ENCODE assay signal across 8 cellular contexts in the genomic region with DNA sequence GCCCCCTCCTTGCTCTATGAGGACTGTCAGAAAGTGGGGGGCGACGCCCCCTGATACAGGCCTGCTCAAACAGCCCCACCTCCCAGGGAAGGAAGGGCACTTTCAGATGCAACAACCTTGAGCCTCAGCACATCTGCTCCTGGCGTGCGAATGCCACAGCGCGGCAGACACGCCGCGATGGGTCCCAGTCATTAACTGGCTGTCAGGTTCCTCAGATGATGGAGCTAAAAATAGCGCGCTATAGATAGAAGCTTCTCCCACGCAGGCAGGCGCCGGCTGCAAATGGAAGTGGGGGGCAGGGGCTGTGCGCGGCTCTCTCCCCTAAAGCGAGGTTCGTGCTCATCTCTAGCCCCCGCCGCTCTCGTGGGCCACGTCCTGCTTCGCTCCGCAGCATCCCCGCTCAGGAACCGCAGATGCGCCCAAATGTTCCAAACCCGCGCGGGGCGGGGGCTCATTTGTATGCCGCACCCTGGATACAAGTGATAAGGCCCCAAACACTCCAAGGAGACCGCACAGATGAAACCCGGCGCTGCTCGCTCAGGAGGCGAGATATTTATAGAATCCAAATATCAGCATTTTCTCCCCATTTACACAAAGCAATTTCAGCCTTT. TPM values are rescaled to one million over a fixed set of nuclear protein-coding genes. Genes with fewer than 3 reads are reported as not detected.
DNase-seq lines count a peak whose midpoint lies in the region; ATAC-seq and TF ChIP-seq lines count a peak whose summit lies in the region.
"Had no signal": no experiment of that assay in that cellular context is flagged by ENCODE, and none has a peak within 500 bp of the region (broad histone marks: within the 10 kb centered on the region; RNA-seq: fewer than 3 reads in every experiment).

No MANE protein-coding gene starts in this region.

- peaks cover 13% of the 10 kb centered on the region for H3K27me3 Mint-ChIP-seq in Calu3 (ENCODE audit: unreplicated experiment)

- CTCF ChIA-PET in Calu3 (lab: Charles Lee) = no interaction called here

- intact Hi-C loops in sciatic nerve (cut with DNase I) (no loop called here), Calu3 (cut with micrococcal nuclease; ENCODE audit: unreplicated experiment) (no loop called here)

- peaks cover 6% of the 10 kb centered on the region for H3K4me1 Mint-ChIP-seq in Calu3 (ENCODE audit: low read depth, unreplicated experiment)

- H3K9me3 Mint-ChIP-seq in Calu3 (ENCODE audit: low read depth, unreplicated experiment) = peaks cover 4% of the 10 kb centered on the region

- no peak overlapping the region for H3K27ac Mint-ChIP-seq in Calu3 (ENCODE audit: unreplicated experiment)

- no peak for DNase-seq in sciatic nerve (ENCODE audit: low spot score)
- DNase-seq in DMS114 treated with DMSO at 0.1 percent for 48 hours (lab: John Stamatoyannopoulos, UW; ENCODE audit: unreplicated experiment) = no peak
- no peak for DNase-seq in Calu3
- DNase-seq: stimulated activated naive CD4-positive, alpha-beta T cell treated with Interleukin-2 at 50 U/mL for 16 hours had no signal

- H3K36me3 Mint-ChIP-seq in Calu3 (ENCODE audit: insufficient read depth, unreplicated experiment) = no peaks in the 10 kb centered on the region

- H3K4me3 Mint-ChIP-seq in Calu3 (ENCODE audit: low read depth, unreplicated experiment) = no peak overlapping the region

- H3K27ac ChIP-seq in cingulate gyrus (ENCODE audit: low read depth, low read length) = peak overlapping the region; percentile 10

- no peak for TF ChIP-seq CTCF in Calu3 (IDR thresholded peaks at IDR 0.05; ENCODE audit: unreplicated experiment)

- BruUV-seq in Calu3 (replicated peaks; lab: Mats Ljungman, UMichigan) = no TSS peak

- peak; percentile 63 for ATAC-seq in GM19351 (IDR thresholded peaks at IDR 0.05; ENCODE audit: unreplicated experiment)
- peak; percentile 48 for ATAC-seq in HG03565 (IDR thresholded peaks at IDR 0.05; ENCODE audit: unreplicated experiment)
- peak; percentile 16 for ATAC-seq in sciatic nerve
- no peak for ATAC-seq in GM18873 (IDR thresholded peaks at IDR 0.05; ENCODE audit: low FRiP score, unreplicated experiment)

RNA-seq across cellular contexts. Expression of gene LGI2, which starts 57.7 kb away (rescaled TPM):
- total RNA-seq in sciatic nerve (52.1 TPM), Calu3 (2022) (0.59 and 0.86 TPM in 2 replicates)

Comparison
In these comparisons a context has a peak if more than half of its experiments do, and no peak if none do; other contexts are left out.
1. RNA of gene LGI2, which starts 57.7 kb away (total RNA-seq): 52.1 TPM in sciatic nerve (single experiment); 0.59 to 0.86 TPM in Calu3; every median in the first group is over 10 times any median in the second.